1 cellular context compared by ENCODE assay signal in the genomic region with DNA sequence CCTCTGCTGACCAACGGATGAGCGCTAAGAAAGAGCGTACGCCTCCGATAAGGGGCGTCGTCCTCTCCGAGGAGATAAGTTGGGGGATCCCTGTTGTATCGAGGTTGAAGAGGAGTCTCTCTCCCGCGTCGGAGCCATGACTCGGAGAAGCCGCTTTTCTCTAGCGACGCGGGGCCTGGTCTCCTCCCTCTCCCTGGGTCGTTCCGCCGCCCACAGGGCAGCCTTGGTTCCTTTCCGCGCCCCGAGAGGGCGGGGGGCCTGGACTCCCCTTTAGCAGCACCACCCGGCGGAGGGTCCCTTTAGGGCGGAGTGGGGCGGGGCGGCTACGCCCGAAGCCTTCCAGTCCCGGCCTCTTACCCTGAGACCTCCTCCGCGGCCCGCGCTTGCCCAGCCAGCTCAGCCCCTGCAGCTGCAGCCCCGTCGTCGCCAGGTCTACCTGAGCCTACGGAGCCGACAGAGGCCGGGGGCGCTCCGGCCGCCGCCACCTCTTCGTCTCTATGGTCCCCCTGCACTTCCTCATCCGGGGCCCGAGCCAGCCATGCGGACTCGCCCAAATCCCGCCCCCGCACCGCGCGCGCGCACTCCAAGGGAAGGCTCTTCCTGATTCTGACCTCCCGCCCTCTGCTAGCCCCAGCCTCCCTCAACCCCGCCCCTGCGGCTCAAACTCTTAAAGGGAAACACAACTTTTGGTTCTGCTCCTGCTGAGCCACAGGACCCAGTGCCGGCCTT.
TF ChIP-seq lines count a peak whose summit lies in the region.

A gene (minus strand): TSS at position 497 of the 729 bp plus-strand sequence. CDS start 11,272 bp downstream, outside the sequence.

TF ChIP-seq in HEK293, 187 proteins besides CTCF, POLR2A, EP300 and RAD21 (continued from another document and continues in another):
- TF ChIP-seq, protein P1, sequence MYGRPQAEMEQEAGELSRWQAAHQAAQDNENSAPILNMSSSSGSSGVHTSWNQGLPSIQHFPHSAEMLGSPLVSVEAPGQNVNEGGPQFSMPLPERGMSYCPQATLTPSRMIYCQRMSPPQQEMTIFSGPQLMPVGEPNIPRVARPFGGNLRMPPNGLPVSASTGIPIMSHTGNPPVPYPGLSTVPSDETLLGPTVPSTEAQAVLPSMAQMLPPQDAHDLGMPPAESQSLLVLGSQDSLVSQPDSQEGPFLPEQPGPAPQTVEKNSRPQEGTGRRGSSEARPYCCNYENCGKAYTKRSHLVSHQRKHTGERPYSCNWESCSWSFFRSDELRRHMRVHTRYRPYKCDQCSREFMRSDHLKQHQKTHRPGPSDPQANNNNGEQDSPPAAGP (tag by site-specific recombination; IDR thresholded peaks at IDR 0.05): no peak; the same call in 1 of the 2 replicates
- TF ChIP-seq ZNF239 (tag by site-specific recombination; IDR thresholded peaks at IDR 0.05) (no peak), ZNF747 (tag by site-specific recombination; IDR thresholded peaks at IDR 0.05) (no peak), ZNF561 (tag by site-specific recombination; IDR thresholded peaks at IDR 0.05; ENCODE audit: borderline replicate concordance) (no peak; the same call in 1 of the 2 replicates), ZBTB17 (tag by site-specific recombination; IDR thresholded peaks at IDR 0.05) (peak; percentile 82), ZNF624 (tag by site-specific recombination; IDR thresholded peaks at IDR 0.05) (no peak), ZBTB8A (tag by site-specific recombination; IDR thresholded peaks at IDR 0.05) (peak; percentile 94), ZNF658 (tag by site-specific recombination; IDR thresholded peaks at IDR 0.05) (no peak), ZSCAN16 (tag by site-specific recombination; IDR thresholded peaks at IDR 0.05) (peak; percentile 65; the same call in 1 of the 2 replicates), ZBTB20 (tag by site-specific recombination; IDR thresholded peaks at IDR 0.05) (peak; percentile 73; the same call in 1 of the 2 replicates), ZNF529 (tag by site-specific recombination; IDR thresholded peaks at IDR 0.05; ENCODE audit: insufficient replicate concordance) (no peak), ZNF404 (tag by site-specific recombination; IDR thresholded peaks at IDR 0.05) (no peak), ZNF555 (tag by site-specific recombination; conservative IDR thresholded peaks at IDR 0.05) (no peak), ZNF324 (tag by site-specific recombination; IDR thresholded peaks at IDR 0.05) (peak; percentile 64; the same call in 1 of the 2 replicates), ZNF16 (tag by site-specific recombination; IDR thresholded peaks at IDR 0.05; ENCODE audit: low read depth) (no peak), ZBTB48 (tag by site-specific recombination; IDR thresholded peaks at IDR 0.05) (peak; percentile 55; the same call in 1 of the 2 replicates), ZNF19 (tag by site-specific recombination; IDR thresholded peaks at IDR 0.05; ENCODE audit: low read depth) (no peak), YY2 (tag by site-specific recombination; IDR thresholded peaks at IDR 0.05) (peak; percentile 53), KLF16 (tag by site-specific recombination; IDR thresholded peaks at IDR 0.05) (peak; percentile 95), ZFP41 (tag by site-specific recombination; IDR thresholded peaks at IDR 0.05; ENCODE audit: borderline replicate concordance) (no peak), ZNF354C (tag by site-specific recombination; IDR thresholded peaks at IDR 0.05; ENCODE audit: borderline replicate concordance, low read depth) (no peak), ZNF549 (tag by site-specific recombination; IDR thresholded peaks at IDR 0.05) (no peak), ZNF155 (tag by site-specific recombination; IDR thresholded peaks at IDR 0.05) (no peak), ZNF473 (tag by site-specific recombination; IDR thresholded peaks at IDR 0.05) (no peak), ZNF626 (tag by site-specific recombination; IDR thresholded peaks at IDR 0.05) (no peak), ZNF521 (tag by site-specific recombination; IDR thresholded peaks at IDR 0.05) (no peak)
- TF ChIP-seq, protein P2, sequence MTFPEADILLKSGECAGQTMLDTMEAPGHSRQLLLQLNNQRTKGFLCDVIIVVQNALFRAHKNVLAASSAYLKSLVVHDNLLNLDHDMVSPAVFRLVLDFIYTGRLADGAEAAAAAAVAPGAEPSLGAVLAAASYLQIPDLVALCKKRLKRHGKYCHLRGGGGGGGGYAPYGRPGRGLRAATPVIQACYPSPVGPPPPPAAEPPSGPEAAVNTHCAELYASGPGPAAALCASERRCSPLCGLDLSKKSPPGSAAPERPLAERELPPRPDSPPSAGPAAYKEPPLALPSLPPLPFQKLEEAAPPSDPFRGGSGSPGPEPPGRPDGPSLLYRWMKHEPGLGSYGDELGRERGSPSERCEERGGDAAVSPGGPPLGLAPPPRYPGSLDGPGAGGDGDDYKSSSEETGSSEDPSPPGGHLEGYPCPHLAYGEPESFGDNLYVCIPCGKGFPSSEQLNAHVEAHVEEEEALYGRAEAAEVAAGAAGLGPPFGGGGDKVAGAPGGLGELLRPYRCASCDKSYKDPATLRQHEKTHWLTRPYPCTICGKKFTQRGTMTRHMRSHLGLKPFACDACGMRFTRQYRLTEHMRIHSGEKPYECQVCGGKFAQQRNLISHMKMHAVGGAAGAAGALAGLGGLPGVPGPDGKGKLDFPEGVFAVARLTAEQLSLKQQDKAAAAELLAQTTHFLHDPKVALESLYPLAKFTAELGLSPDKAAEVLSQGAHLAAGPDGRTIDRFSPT (tag by site-specific recombination; IDR thresholded peaks at IDR 0.05): no peak
- TF ChIP-seq, protein P3, sequence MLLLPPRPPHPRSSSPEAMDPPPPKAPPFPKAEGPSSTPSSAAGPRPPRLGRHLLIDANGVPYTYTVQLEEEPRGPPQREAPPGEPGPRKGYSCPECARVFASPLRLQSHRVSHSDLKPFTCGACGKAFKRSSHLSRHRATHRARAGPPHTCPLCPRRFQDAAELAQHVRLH (tag by site-specific recombination; IDR thresholded peaks at IDR 0.05): peak; percentile 21; the same call in 1 of the 2 replicates
- TF ChIP-seq, protein P4, sequence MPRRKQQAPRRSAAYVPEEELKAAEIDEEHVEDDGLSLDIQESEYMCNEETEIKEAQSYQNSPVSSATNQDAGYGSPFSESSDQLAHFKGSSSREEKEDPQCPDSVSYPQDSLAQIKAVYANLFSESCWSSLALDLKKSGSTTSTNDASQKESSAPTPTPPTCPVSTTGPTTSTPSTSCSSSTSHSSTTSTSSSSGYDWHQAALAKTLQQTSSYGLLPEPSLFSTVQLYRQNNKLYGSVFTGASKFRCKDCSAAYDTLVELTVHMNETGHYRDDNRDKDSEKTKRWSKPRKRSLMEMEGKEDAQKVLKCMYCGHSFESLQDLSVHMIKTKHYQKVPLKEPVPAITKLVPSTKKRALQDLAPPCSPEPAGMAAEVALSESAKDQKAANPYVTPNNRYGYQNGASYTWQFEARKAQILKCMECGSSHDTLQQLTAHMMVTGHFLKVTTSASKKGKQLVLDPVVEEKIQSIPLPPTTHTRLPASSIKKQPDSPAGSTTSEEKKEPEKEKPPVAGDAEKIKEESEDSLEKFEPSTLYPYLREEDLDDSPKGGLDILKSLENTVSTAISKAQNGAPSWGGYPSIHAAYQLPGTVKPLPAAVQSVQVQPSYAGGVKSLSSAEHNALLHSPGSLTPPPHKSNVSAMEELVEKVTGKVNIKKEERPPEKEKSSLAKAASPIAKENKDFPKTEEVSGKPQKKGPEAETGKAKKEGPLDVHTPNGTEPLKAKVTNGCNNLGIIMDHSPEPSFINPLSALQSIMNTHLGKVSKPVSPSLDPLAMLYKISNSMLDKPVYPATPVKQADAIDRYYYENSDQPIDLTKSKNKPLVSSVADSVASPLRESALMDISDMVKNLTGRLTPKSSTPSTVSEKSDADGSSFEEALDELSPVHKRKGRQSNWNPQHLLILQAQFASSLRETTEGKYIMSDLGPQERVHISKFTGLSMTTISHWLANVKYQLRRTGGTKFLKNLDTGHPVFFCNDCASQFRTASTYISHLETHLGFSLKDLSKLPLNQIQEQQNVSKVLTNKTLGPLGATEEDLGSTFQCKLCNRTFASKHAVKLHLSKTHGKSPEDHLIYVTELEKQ (tag by site-specific recombination; IDR thresholded peaks at IDR 0.05; ENCODE audit: borderline replicate concordance): no peak; the same call in 1 of the 2 replicates
- TF ChIP-seq, protein P5, sequence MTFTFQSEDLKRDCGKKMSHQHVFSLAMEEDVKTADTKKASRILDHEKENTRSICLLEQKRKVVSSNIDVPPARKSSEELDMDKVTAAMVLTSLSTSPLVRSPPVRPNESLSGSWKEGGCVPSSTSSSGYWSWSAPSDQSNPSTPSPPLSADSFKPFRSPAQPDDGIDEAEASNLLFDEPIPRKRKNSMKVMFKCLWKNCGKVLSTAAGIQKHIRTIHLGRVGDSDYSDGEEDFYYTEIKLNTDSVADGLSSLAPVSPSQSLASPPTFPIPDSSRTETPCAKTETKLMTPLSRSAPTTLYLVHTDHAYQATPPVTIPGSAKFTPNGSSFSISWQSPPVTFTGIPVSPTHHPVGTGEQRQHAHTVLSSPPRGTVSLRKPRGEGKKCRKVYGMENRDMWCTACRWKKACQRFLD (tag by site-specific recombination; IDR thresholded peaks at IDR 0.05): no peak
- TF ChIP-seq, protein P6, sequence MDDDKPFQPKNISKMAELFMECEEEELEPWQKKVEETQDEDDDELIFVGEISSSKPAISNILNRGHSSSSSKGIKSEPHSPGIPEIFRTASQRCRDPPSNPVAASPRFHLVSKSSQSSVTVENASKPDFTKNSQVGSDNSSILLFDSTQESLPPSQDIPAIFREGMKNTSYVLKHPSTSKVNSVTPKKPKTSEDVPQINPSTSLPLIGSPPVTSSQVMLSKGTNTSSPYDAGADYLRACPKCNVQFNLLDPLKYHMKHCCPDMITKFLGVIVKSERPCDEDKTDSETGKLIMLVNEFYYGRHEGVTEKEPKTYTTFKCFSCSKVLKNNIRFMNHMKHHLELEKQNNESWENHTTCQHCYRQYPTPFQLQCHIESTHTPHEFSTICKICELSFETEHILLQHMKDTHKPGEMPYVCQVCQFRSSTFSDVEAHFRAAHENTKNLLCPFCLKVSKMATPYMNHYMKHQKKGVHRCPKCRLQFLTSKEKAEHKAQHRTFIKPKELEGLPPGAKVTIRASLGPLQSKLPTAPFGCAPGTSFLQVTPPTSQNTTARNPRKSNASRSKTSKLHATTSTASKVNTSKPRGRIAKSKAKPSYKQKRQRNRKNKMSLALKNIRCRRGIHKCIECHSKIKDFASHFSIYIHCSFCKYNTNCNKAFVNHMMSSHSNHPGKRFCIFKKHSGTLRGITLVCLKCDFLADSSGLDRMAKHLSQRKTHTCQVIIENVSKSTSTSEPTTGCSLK (tag by site-specific recombination; IDR thresholded peaks at IDR 0.05): no peak
- TF ChIP-seq, protein P7, sequence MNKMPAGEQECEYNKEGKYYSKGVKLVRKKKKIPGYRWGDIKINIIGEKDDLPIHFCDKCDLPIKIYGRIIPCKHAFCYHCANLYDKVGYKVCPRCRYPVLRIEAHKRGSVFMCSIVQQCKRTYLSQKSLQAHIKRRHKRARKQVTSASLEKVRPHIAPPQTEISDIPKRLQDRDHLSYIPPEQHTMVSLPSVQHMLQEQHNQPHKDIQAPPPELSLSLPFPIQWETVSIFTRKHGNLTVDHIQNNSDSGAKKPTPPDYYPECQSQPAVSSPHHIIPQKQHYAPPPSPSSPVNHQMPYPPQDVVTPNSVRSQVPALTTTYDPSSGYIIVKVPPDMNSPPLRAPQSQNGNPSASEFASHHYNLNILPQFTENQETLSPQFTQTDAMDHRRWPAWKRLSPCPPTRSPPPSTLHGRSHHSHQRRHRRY (tag by site-specific recombination; IDR thresholded peaks at IDR 0.05): no peak
- TF ChIP-seq, protein P8, sequence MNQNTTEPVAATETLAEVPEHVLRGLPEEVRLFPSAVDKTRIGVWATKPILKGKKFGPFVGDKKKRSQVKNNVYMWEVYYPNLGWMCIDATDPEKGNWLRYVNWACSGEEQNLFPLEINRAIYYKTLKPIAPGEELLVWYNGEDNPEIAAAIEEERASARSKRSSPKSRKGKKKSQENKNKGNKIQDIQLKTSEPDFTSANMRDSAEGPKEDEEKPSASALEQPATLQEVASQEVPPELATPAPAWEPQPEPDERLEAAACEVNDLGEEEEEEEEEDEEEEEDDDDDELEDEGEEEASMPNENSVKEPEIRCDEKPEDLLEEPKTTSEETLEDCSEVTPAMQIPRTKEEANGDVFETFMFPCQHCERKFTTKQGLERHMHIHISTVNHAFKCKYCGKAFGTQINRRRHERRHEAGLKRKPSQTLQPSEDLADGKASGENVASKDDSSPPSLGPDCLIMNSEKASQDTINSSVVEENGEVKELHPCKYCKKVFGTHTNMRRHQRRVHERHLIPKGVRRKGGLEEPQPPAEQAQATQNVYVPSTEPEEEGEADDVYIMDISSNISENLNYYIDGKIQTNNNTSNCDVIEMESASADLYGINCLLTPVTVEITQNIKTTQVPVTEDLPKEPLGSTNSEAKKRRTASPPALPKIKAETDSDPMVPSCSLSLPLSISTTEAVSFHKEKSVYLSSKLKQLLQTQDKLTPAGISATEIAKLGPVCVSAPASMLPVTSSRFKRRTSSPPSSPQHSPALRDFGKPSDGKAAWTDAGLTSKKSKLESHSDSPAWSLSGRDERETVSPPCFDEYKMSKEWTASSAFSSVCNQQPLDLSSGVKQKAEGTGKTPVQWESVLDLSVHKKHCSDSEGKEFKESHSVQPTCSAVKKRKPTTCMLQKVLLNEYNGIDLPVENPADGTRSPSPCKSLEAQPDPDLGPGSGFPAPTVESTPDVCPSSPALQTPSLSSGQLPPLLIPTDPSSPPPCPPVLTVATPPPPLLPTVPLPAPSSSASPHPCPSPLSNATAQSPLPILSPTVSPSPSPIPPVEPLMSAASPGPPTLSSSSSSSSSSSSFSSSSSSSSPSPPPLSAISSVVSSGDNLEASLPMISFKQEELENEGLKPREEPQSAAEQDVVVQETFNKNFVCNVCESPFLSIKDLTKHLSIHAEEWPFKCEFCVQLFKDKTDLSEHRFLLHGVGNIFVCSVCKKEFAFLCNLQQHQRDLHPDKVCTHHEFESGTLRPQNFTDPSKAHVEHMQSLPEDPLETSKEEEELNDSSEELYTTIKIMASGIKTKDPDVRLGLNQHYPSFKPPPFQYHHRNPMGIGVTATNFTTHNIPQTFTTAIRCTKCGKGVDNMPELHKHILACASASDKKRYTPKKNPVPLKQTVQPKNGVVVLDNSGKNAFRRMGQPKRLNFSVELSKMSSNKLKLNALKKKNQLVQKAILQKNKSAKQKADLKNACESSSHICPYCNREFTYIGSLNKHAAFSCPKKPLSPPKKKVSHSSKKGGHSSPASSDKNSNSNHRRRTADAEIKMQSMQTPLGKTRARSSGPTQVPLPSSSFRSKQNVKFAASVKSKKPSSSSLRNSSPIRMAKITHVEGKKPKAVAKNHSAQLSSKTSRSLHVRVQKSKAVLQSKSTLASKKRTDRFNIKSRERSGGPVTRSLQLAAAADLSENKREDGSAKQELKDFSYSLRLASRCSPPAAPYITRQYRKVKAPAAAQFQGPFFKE (tag by site-specific recombination; IDR thresholded peaks at IDR 0.05; ENCODE audit: borderline replicate concordance): no peak
- TF ChIP-seq, protein P9, sequence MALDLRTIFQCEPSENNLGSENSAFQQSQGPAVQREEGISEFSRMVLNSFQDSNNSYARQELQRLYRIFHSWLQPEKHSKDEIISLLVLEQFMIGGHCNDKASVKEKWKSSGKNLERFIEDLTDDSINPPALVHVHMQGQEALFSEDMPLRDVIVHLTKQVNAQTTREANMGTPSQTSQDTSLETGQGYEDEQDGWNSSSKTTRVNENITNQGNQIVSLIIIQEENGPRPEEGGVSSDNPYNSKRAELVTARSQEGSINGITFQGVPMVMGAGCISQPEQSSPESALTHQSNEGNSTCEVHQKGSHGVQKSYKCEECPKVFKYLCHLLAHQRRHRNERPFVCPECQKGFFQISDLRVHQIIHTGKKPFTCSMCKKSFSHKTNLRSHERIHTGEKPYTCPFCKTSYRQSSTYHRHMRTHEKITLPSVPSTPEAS (tag by site-specific recombination; IDR thresholded peaks at IDR 0.05): no peak
